ENCODE assay signal across 21 cellular contexts in the genomic region with DNA sequence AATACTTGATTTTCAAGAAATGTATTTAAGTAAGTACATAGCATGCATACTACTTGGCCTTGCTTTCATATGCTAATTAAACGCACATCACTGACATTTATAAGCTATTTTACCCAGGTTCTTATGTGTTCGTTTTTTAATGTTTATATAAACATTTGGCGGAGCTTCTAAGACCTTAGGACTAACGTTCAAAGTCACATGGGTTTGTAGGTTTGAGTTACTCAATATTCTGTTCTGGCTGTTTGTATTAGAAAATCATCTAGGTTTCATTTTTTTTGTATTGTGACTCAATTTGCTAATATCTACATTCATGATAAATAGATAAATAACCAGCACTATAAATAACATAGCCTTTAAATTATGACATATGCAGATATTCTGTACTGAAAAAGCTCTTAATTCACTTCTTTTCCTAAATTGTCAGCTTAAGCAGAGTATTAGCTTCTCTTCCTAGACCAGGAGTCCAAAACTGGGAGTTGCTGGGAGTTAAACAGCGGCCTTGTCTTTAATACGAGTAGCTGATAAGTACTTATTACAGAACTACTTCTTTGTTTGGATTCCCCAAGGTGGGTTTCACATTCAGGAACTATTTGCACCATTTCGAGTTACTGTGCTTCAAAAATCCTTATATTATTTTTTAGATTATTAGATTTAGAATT. TPM values are rescaled to one million over a fixed set of nuclear protein-coding genes. Genes with fewer than 3 reads are reported as not detected.
DNase-seq lines count a peak whose midpoint lies in the region; ATAC-seq, FAIRE-seq and TF ChIP-seq lines count a peak whose summit lies in the region.
"Had no signal": no experiment of that assay in that cellular context is flagged by ENCODE, and none has a peak within 500 bp of the region (broad histone marks: within the 10 kb centered on the region; RNA-seq: fewer than 3 reads in every experiment).

No MANE protein-coding gene starts in this region.

- 40% methylated on average over 7 of the region's 7 CpGs for WGBS in liver
- WGBS in HepG2 (ENCODE audit: low lambda C conversion rate), result 15% methylated on average over 7 of the region's 7 CpGs
- WGBS in right lobe of liver (ENCODE audit: insufficient coverage, low coverage, low lambda C conversion rate, missing lambda C conversion rate), result 32% methylated on average over 7 of the region's 7 CpGs
- 71 to 77% (median 74%) methylated on average over 7 of the region's 7 CpGs for WGBS in small intestine, 3 donors

- H3K27ac ChIP-seq in liver (ENCODE audit: low read depth in 1 of 2, low read length in 2 of 2) (peak overlapping the region; percentile 21 to 38), HepG2 (ENCODE audit: extremely low read length, insufficient read depth, low read length) (no peak overlapping the region), right lobe of liver (peak overlapping the region in 2 of 3 donors; percentile 52 to 65), small intestine (ENCODE audit: low read depth in 1 of 2, low read length in 1 of 2) (no peak overlapping the region)
- H3K27ac ChIP-seq: 22Rv1, BLaER1, C4-2B had no signal

- H3K9me3 ChIP-seq in liver (ENCODE audit: control insufficient read depth in 4 of 4, low read length in 3 of 4) (no peaks in the 10 kb centered on the region), HepG2 (ENCODE audit: low read length) (no peaks in the 10 kb centered on the region), right lobe of liver (no peaks in the 10 kb centered on the region), small intestine (ENCODE audit: control insufficient read depth, low read depth) (no peaks in the 10 kb centered on the region)
- H3K9me3 ChIP-seq: BLaER1, Caco-2 had no signal

- DNase-seq in HepG2 (ENCODE audit: low spot score), result no peak
- DNase-seq in right lobe of liver, result no peak
- no peak for DNase-seq in small intestine
- DNase-seq in DMS153 (lab: John Stamatoyannopoulos, UW), result no peak
- DNase-seq in NCI-H187 (lab: John Stamatoyannopoulos, UW), result no peak
- DNase-seq in NCI-H526 treated with DMSO at 0.1 percent for 48 hours (lab: John Stamatoyannopoulos, UW), result no peak
- DNase-seq: Caco-2; CD4-positive, CD25-positive, alpha-beta regulatory T cell; CD8-positive, alpha-beta T cell; DMS79; EL; GDM1; H9 had no signal

- POLR2A ChIA-PET in HepG2 (lab: Yijun Ruan, JAX), result no interaction called here

- no peaks in the 10 kb centered on the region for H4K20me1 ChIP-seq in HepG2 (ENCODE audit: insufficient read depth, low read length)
- H4K20me1 ChIP-seq: BLaER1 had no signal

- TF ChIP-seq POLR2A in HepG2 (IDR thresholded peaks at IDR 0.05; ENCODE audit: insufficient read depth in 1 of 2, low read depth in 2 of 2, low read length in 2 of 2) (no peak), right lobe of liver (IDR thresholded peaks at IDR 0.05) (no peak)

- no peak overlapping the region for H3K4me3 ChIP-seq in liver (ENCODE audit: low read depth in 1 of 3, low read length in 3 of 3)
- H3K4me3 ChIP-seq in HepG2 (replicated peaks in 1 of 3; ENCODE audit: insufficient read depth in 1 of 3, low read depth in 2 of 3, low read length in 3 of 3), result no peak overlapping the region
- no peak overlapping the region for H3K4me3 ChIP-seq in right lobe of liver
- H3K4me3 ChIP-seq in small intestine (ENCODE audit: low read depth in 1 of 2, low read length in 2 of 2), result no peak overlapping the region
- H3K4me3 ChIP-seq: BLaER1, GM12878, GM23338 had no signal

- H3K36me3 ChIP-seq in liver (ENCODE audit: control insufficient read depth in 4 of 4, insufficient read depth in 3 of 4, low read depth in 1 of 4, low read length in 3 of 4), result no peaks in the 10 kb centered on the region
- no peaks in the 10 kb centered on the region for H3K36me3 ChIP-seq in HepG2 (replicated peaks in 1 of 2; ENCODE audit: control insufficient read depth in 1 of 2, insufficient read depth in 2 of 2, low read length in 2 of 2)
- no peaks in the 10 kb centered on the region for H3K36me3 ChIP-seq in right lobe of liver
- H3K36me3 ChIP-seq in small intestine (ENCODE audit: control insufficient read depth in 2 of 2, insufficient read depth in 2 of 2, low read length in 2 of 2), result no peaks in the 10 kb centered on the region
- H3K36me3 ChIP-seq: BLaER1 had no signal

- ATAC-seq in HepG2 (no peak), right lobe of liver (peak; percentile 68 to 85 (median 80))
- ATAC-seq: CD8-positive, alpha-beta T cell; GM12878; GM23338; HCT116 had no signal

- no peak overlapping the region for H2AFZ ChIP-seq in HepG2 (ENCODE audit: low read length)
- H2AFZ ChIP-seq: GM23338 had no signal

- no peak for TF ChIP-seq EP300 in HepG2 (IDR thresholded peaks at IDR 0.05; ENCODE audit: low read depth in 2 of 2, low read length in 2 of 2)
- TF ChIP-seq EP300 in HepG2 (CRISPR knock-in tag; IDR thresholded peaks at IDR 0.05; ENCODE audit: borderline replicate concordance), result no peak

- peaks cover 0 to 5% (median 2%) of the 10 kb centered on the region in 4 donors for H3K4me1 ChIP-seq in liver (ENCODE audit: control insufficient read depth in 4 of 4, insufficient read depth in 4 of 4, low read length in 3 of 4)
- no peaks in the 10 kb centered on the region for H3K4me1 ChIP-seq in HepG2 (ENCODE audit: insufficient read depth, low read length)
- H3K4me1 ChIP-seq in right lobe of liver, result peaks cover 0 to 8% (median 4%) of the 10 kb centered on the region in 4 donors
- no peaks in the 10 kb centered on the region for H3K4me1 ChIP-seq in small intestine (ENCODE audit: control insufficient read depth in 2 of 2, insufficient read depth in 1 of 2, low read depth in 1 of 2, low read length in 1 of 2)
- H3K4me1 ChIP-seq: BLaER1, Caco-2 had no signal

- no peak overlapping the region for H3K4me2 ChIP-seq in HepG2 (ENCODE audit: low read depth, low read length)
- H3K4me2 ChIP-seq: BLaER1, GM23338 had no signal

- no peaks in the 10 kb centered on the region for H3K79me2 ChIP-seq in HepG2 (ENCODE audit: insufficient read depth, low read length)

- in situ Hi-C loops in HepG2 (cut with HindIII; ENCODE audit: extremely low pct_ligation_motif_present, low pct_unique_long_range_greater_than_20kb), result no loop called here

- CTCF ChIA-PET in HepG2 (lab: Yijun Ruan, JAX; ENCODE audit: low intra/inter-chr PET ratio, low total read pairs), result no interaction called here

- no peak for FAIRE-seq in HepG2 (lab: Jason Lieb, UNC)
- FAIRE-seq in small intestine (lab: Jason Lieb, UNC), result peak; percentile 41
- FAIRE-seq: A204.1, GM12878 had no signal

- TF ChIP-seq CTCF in liver (IDR thresholded peaks at IDR 0.05; ENCODE audit: low read depth, low read length, missing input control) (no peak), HepG2 (CRISPR knock-in tag; IDR thresholded peaks at IDR 0.05) (no peak), right lobe of liver (IDR thresholded peaks at IDR 0.05) (no peak)

- BruUV-seq in HepG2 (replicated peaks; lab: Mats Ljungman, UMichigan), result no TSS peak

- H3K9ac ChIP-seq in liver (ENCODE audit: low read depth in 1 of 2, low read length in 2 of 2) (peak overlapping the region in 1 of 2 donors; percentile 27), HepG2 (ENCODE audit: insufficient read depth, low read depth, low read length) (no peak overlapping the region)
- H3K9ac ChIP-seq: BLaER1 had no signal

- no peaks in the 10 kb centered on the region for H3K27me3 ChIP-seq in liver (ENCODE audit: control insufficient read depth in 4 of 4, insufficient read depth in 4 of 4, low read length in 3 of 4)
- no peaks in the 10 kb centered on the region for H3K27me3 ChIP-seq in HepG2 (ENCODE audit: control insufficient read depth in 1 of 2, insufficient read depth in 2 of 2, low read length in 2 of 2)
- H3K27me3 ChIP-seq in right lobe of liver, result no peaks in the 10 kb centered on the region
- H3K27me3 ChIP-seq in small intestine (ENCODE audit: control insufficient read depth in 2 of 2, insufficient read depth in 2 of 2, low read length in 2 of 2), result no peaks in the 10 kb centered on the region
- H3K27me3 ChIP-seq: BLaER1 had no signal

- intact Hi-C loops in HepG2 (cut with micrococcal nuclease; ENCODE audit: unreplicated experiment) (no loop called here), right lobe of liver (cut with DNase I) (loop anchor here in 1 of 2 donors (10.0 kb wide), 1 partner anchor 154 kb away; a partner anchor contains a TSS)

- TF ChIP-seq RAD21 in liver (IDR thresholded peaks at IDR 0.05), result no peak
- no peak for TF ChIP-seq RAD21 in HepG2 (CRISPR knock-in tag; IDR thresholded peaks at IDR 0.05)

RNA-seq across cellular contexts. Expression of a gene that starts 42.0 kb away (rescaled TPM):
- total RNA-seq in liver (1 to 10 TPM; 4.9 to 6.7 TPM), HepG2 (2016; rRNA removed; fragmentation: Illumina TruSeq; extraction: Trizol) (not detected in 2 replicates), right lobe of liver (1 to 10 TPM; 1.6 to 5.6 (median 3.9) TPM)
- polyA plus RNA-seq in liver (1 to 10 TPM; 2.6 to 2.7 TPM), HepG2 (2011; rRNA removed) (not detected in 2 replicates), small intestine (1 to 10 TPM in 1 of 3 donors, under 1 TPM in 2; 0.67 to 8.1 (median 0.81) TPM)
- total RNA-seq in HepG2 (2016; cell fraction: cytosol; rRNA removed; fragmentation: Illumina TruSeq; extraction: Trizol; ENCODE audit: low read depth), result not detected in 2 replicates
- not detected in 2 replicates for total RNA-seq in HepG2 (2016; cell fraction: insoluble cytoplasmic fraction; rRNA removed; fragmentation: Illumina TruSeq; extraction: Trizol)
- total RNA-seq in HepG2 (2016; cell fraction: membrane; rRNA removed; fragmentation: Illumina TruSeq; extraction: Trizol), result not detected in 2 replicates
- total RNA-seq in HepG2 (2016; cell fraction: nucleus; rRNA removed; fragmentation: Illumina TruSeq; extraction: Trizol), result not detected in 2 replicates
- not detected in 2 replicates for polyA plus RNA-seq in HepG2 (2011; cell fraction: cytosol; rRNA removed)
- polyA plus RNA-seq in HepG2 (2011; cell fraction: nucleus; rRNA removed), result not detected in 2 replicates
- not detected in 2 replicates for polyA plus RNA-seq in HepG2 (2012)
- not detected in 2 replicates for polyA plus RNA-seq in HepG2 (2016; cell fraction: cytosol; fragmentation: Illumina TruSeq; extraction: Trizol; ENCODE audit: low read depth)
- polyA plus RNA-seq in HepG2 (2016; cell fraction: insoluble cytoplasmic fraction; fragmentation: Illumina TruSeq; extraction: Trizol; ENCODE audit: low read depth), result not detected in 2 replicates
- not detected in 2 replicates for polyA plus RNA-seq in HepG2 (2016; cell fraction: membrane; fragmentation: Illumina TruSeq; extraction: Trizol; ENCODE audit: low read depth)
- not detected in 2 replicates for polyA plus RNA-seq in HepG2 (2016; cell fraction: nucleus; fragmentation: Illumina TruSeq; extraction: Trizol; ENCODE audit: insufficient read depth, low read depth)
- not detected in 2 replicates for polyA minus RNA-seq in HepG2 (2011; rRNA and poly(A)+ RNA removed; ENCODE audit: low replicate concordance)
- polyA minus RNA-seq in HepG2 (2011; cell fraction: cytosol; rRNA and poly(A)+ RNA removed), result not detected in 2 replicates
- polyA minus RNA-seq in HepG2 (2011; cell fraction: nucleus; rRNA and poly(A)+ RNA removed), result not detected in 2 replicates
- total RNA-seq: Caco-2; CD8-positive, alpha-beta T cell had no signal

Comparison
In these comparisons a context has a peak if more than half of its experiments do, and no peak if none do; other contexts are left out.
1. H3K27ac ChIP-seq: peak in liver (2 of 2) and right lobe of liver (2 of 3); none in HepG2 (single experiment) and small intestine (0 of 2).